In genomic region chr9:78103971-78104433, GRCh38 we compare ENCODE assay signal across 10 cellular contexts.
DNase-seq lines count a peak whose midpoint lies in the region; ATAC-seq and TF ChIP-seq lines count a peak whose summit lies in the region.
"Had no signal": no experiment of that assay in that cellular context is flagged by ENCODE, and none has a peak within 500 bp of the region (broad histone marks: within the 10 kb centered on the region; RNA-seq: fewer than 3 reads in every experiment).

No MANE protein-coding gene starts in this region.

- no peaks in the 10 kb centered on the region for H3K9me3 ChIP-seq in SJCRH30 (replicated peaks)

- H3K4me3 Mint-ChIP-seq in activated CD4-positive, alpha-beta T cell treated with anti-CD3 and anti-CD28 coated beads, Interleukin-2, amount 10 ng/mL, durations not matched to agents 24 days and 14 days, result peak overlapping the region; percentile 46
- H3K4me3 Mint-ChIP-seq in natural killer cell treated with Interleukin-12 subunit alpha and Interleukin-12 subunit beta and Interleukin-15 and Interleukin-18, amount 100 ng/mL, for 72 hours, result peak overlapping the region; percentile 60
- H3K4me3 Mint-ChIP-seq in HFFc6, result no peak overlapping the region
- H3K4me3 Mint-ChIP-seq: neural crest cell had no signal

- H3K27ac ChIP-seq in SJCRH30, result no peak overlapping the region

- DNase-seq in activated CD4-positive, alpha-beta T cell treated with anti-CD3 and anti-CD28 coated beads, Interleukin-2, amount 10 ng/mL, durations not matched to agents 24 days and 14 days, result peak; percentile 87
- DNase-seq in activated CD4-positive, alpha-beta T cell treated with anti-CD3 and anti-CD28 coated beads for 4 hours, result no peak
- peak; percentile 99 for DNase-seq in SIG-M5 (lab: John Stamatoyannopoulos, UW)
- DNase-seq in natural killer cell treated with Interleukin-12 subunit alpha and Interleukin-12 subunit beta and Interleukin-15 and Interleukin-18, amount 100 ng/mL, for 72 hours (ENCODE audit: low spot score), result no peak
- DNase-seq in AG08396 (ENCODE audit: low spot score), result no peak
- no peak for DNase-seq in SJCRH30
- DNase-seq in HFFc6, result no peak
- DNase-seq: NCI-H69 had no signal

- peaks cover 14% of the 10 kb centered on the region for H3K9me3 Mint-ChIP-seq in activated CD4-positive, alpha-beta T cell treated with anti-CD3 and anti-CD28 coated beads, Interleukin-2, amount 10 ng/mL, durations not matched to agents 24 days and 14 days
- H3K9me3 Mint-ChIP-seq in natural killer cell treated with Interleukin-12 subunit alpha and Interleukin-12 subunit beta and Interleukin-15 and Interleukin-18, amount 100 ng/mL, for 72 hours, result peaks cover 5% of the 10 kb centered on the region
- H3K9me3 Mint-ChIP-seq in HFFc6, result no peaks in the 10 kb centered on the region

- H3K36me3 ChIP-seq in SJCRH30, result no peaks in the 10 kb centered on the region

- peak; percentile 89 for ATAC-seq in HG02885 (IDR thresholded peaks at IDR 0.05; ENCODE audit: poor library complexity, unreplicated experiment)
- ATAC-seq in natural killer cell treated with Interleukin-12 subunit alpha and Interleukin-12 subunit beta and Interleukin-15 and Interleukin-18, amount 100 ng/mL, for 72 hours, result peak; percentile 92

- no peaks in the 10 kb centered on the region for H3K27me3 ChIP-seq in SJCRH30

- intact Hi-C loops in activated CD4-positive, alpha-beta T cell treated with anti-CD3 and anti-CD28 coated beads, Interleukin-2, amount 10 ng/mL, durations not matched to agents 24 days and 14 days (cut with micrococcal nuclease), result loop anchor here (1.0 kb wide), 1 partner anchor 15 kb away; no protein-coding TSS in a partner anchor

- peak overlapping the region; percentile 38 for H3K27ac Mint-ChIP-seq in activated CD4-positive, alpha-beta T cell treated with anti-CD3 and anti-CD28 coated beads, Interleukin-2, amount 10 ng/mL, durations not matched to agents 24 days and 14 days
- H3K27ac Mint-ChIP-seq in natural killer cell treated with Interleukin-12 subunit alpha and Interleukin-12 subunit beta and Interleukin-15 and Interleukin-18, amount 100 ng/mL, for 72 hours, result peak overlapping the region; percentile 48 to 72
- no peak overlapping the region for H3K27ac Mint-ChIP-seq in HFFc6

- no peaks in the 10 kb centered on the region for H3K4me1 ChIP-seq in SJCRH30

- no peaks in the 10 kb centered on the region for H3K27me3 Mint-ChIP-seq in activated CD4-positive, alpha-beta T cell treated with anti-CD3 and anti-CD28 coated beads, Interleukin-2, amount 10 ng/mL, durations not matched to agents 24 days and 14 days
- H3K27me3 Mint-ChIP-seq in natural killer cell treated with Interleukin-12 subunit alpha and Interleukin-12 subunit beta and Interleukin-15 and Interleukin-18, amount 100 ng/mL, for 72 hours, result no peaks in the 10 kb centered on the region
- H3K27me3 Mint-ChIP-seq in HFFc6 (ENCODE audit: insufficient read depth), result peaks cover 13% of the 10 kb centered on the region

- peaks cover 14% of the 10 kb centered on the region for H3K36me3 Mint-ChIP-seq in activated CD4-positive, alpha-beta T cell treated with anti-CD3 and anti-CD28 coated beads, Interleukin-2, amount 10 ng/mL, durations not matched to agents 24 days and 14 days (ENCODE audit: low read depth)
- H3K36me3 Mint-ChIP-seq in natural killer cell treated with Interleukin-12 subunit alpha and Interleukin-12 subunit beta and Interleukin-15 and Interleukin-18, amount 100 ng/mL, for 72 hours, result peaks cover 13% of the 10 kb centered on the region
- no peaks in the 10 kb centered on the region for H3K36me3 Mint-ChIP-seq in HFFc6 (ENCODE audit: low read depth)

- no peak overlapping the region for H3K4me3 ChIP-seq in SJCRH30

- TF ChIP-seq CTCF in HFFc6 (IDR thresholded peaks at IDR 0.05), result no peak

- peaks cover 24% of the 10 kb centered on the region for H3K4me1 Mint-ChIP-seq in activated CD4-positive, alpha-beta T cell treated with anti-CD3 and anti-CD28 coated beads, Interleukin-2, amount 10 ng/mL, durations not matched to agents 24 days and 14 days
- H3K4me1 Mint-ChIP-seq in natural killer cell treated with Interleukin-12 subunit alpha and Interleukin-12 subunit beta and Interleukin-15 and Interleukin-18, amount 100 ng/mL, for 72 hours (ENCODE audit: low read depth in 2 of 2), result peaks cover 45 to 53% of the 10 kb centered on the region in 2 donors
- no peaks in the 10 kb centered on the region for H3K4me1 Mint-ChIP-seq in HFFc6 (ENCODE audit: low read depth)
- H3K4me1 Mint-ChIP-seq: neural crest cell had no signal

Comparison
In these comparisons a context has a peak if more than half of its experiments do, and no peak if none do; other contexts are left out.
1. DNase-seq: peak in activated CD4-positive, alpha-beta T cell treated with anti-CD3 and anti-CD28 coated beads, Interleukin-2, amount 10 ng/mL, durations not matched to agents 24 days and 14 days (single experiment) and SIG-M5 (single experiment); none in activated CD4-positive, alpha-beta T cell treated with anti-CD3 and anti-CD28 coated beads for 4 hours (0 of 2), natural killer cell treated with Interleukin-12 subunit alpha and Interleukin-12 subunit beta and Interleukin-15 and Interleukin-18, amount 100 ng/mL, for 72 hours (single experiment), AG08396 (single experiment), SJCRH30 (0 of 2) and HFFc6 (single experiment).